Comparison of ENCODE assay signal across 16 cellular contexts in the genomic region with DNA sequence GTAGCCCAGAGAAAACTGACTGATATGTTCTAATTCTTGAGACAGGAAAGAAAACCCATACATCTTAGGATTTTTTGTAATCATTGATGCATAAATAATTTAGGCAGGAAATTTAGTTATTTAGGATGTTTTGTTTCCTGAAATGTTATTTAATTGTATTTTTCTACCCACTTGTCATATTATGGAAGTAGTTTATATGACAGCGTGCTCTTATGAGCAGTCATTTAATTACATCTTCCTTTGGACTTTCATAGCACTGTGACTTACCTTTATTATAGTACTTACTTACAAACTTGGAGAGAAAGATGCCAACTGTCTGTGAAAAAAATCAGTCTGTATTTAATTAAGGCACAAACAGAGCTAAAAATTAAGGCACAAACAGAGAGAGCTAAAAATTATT.
DNase-seq lines count a peak whose midpoint lies in the region; ATAC-seq, FAIRE-seq and TF ChIP-seq lines count a peak whose summit lies in the region.
"Had no signal": no experiment of that assay in that cellular context is flagged by ENCODE, and none has a peak within 500 bp of the region (broad histone marks: within the 10 kb centered on the region; RNA-seq: fewer than 3 reads in every experiment).

No MANE protein-coding gene starts in this region.

- peaks cover 60% of the 10 kb centered on the region for H3K4me1 Mint-ChIP-seq in Calu3 (ENCODE audit: low read depth, unreplicated experiment)
- H3K4me1 Mint-ChIP-seq in memory B cell, result peaks cover 60% of the 10 kb centered on the region

- 60 to 80% methylated on average over 1 of the region's 1 CpG for WGBS in transverse colon (ENCODE audit: low coverage in 1 of 2), 2 donors
- 95 to 100% methylated on average over 1 of the region's 1 CpG for WGBS in testis, 2 donors

- TF ChIP-seq POLR2A in transverse colon (IDR thresholded peaks at IDR 0.05) (no peak), testis (IDR thresholded peaks at IDR 0.05) (no peak)

- no peak overlapping the region for H3K4me3 Mint-ChIP-seq in Calu3 (ENCODE audit: low read depth, unreplicated experiment)
- no peak overlapping the region for H3K4me3 Mint-ChIP-seq in memory B cell
- H3K4me3 Mint-ChIP-seq: HFFc6 had no signal

- H3K27me3 ChIP-seq in OCI-LY1 (ENCODE audit: insufficient read depth, low read length), result no peaks in the 10 kb centered on the region
- H3K27me3 ChIP-seq in transverse colon, result no peaks in the 10 kb centered on the region
- H3K27me3 ChIP-seq in testis, result no peaks in the 10 kb centered on the region
- H3K27me3 ChIP-seq: MG63 had no signal

- H2AFZ ChIP-seq in OCI-LY1 (ENCODE audit: low read length), result no peak overlapping the region

- H3K9me2 ChIP-seq in OCI-LY1 (ENCODE audit: low read depth, low read length), result no peaks in the 10 kb centered on the region

- intact Hi-C loops in Calu3 (cut with micrococcal nuclease; ENCODE audit: unreplicated experiment), result no loop called here
- intact Hi-C loops in transverse colon (cut with DNase I; ENCODE audit: low total_unique reads), result no loop called here
- intact Hi-C loops in testis (cut with DNase I; ENCODE audit: low total_unique reads), result no loop called here

- peaks cover 4% of the 10 kb centered on the region for H3K9me3 Mint-ChIP-seq in Calu3 (ENCODE audit: low read depth, unreplicated experiment)
- peaks cover 9% of the 10 kb centered on the region for H3K9me3 Mint-ChIP-seq in memory B cell

- CTCF ChIA-PET in Calu3 (lab: Charles Lee), result interaction anchor here (1.3 kb wide), 1 partner anchor 11 kb away, joined by 4 read pairs; no protein-coding TSS in a partner anchor

- H3K9me3 ChIP-seq in OCI-LY1 (ENCODE audit: low read length) (peaks cover 8% of the 10 kb centered on the region), transverse colon (peaks cover 7 to 8% of the 10 kb centered on the region in 2 donors), testis (no peaks in the 10 kb centered on the region)

- BruUV-seq in Calu3 (replicated peaks; lab: Mats Ljungman, UMichigan), result no TSS peak

- H3K79me2 ChIP-seq in OCI-LY1 (ENCODE audit: insufficient read depth, low read length), result peaks cover 88% of the 10 kb centered on the region

- no peak overlapping the region for H3K9ac ChIP-seq in OCI-LY1 (ENCODE audit: low read length)
- H3K9ac ChIP-seq: KMS-11 had no signal

- H3K4me2 ChIP-seq in OCI-LY1 (ENCODE audit: low read length), result peak overlapping the region; percentile 55; the same call in 1 of the 2 replicates
- H3K4me2 ChIP-seq: KMS-11 had no signal

- H3K27ac Mint-ChIP-seq in Calu3 (ENCODE audit: unreplicated experiment), result peak overlapping the region; percentile 56
- H3K27ac Mint-ChIP-seq in memory B cell, result peak overlapping the region; percentile 95
- H3K27ac Mint-ChIP-seq: HFFc6 had no signal

- TF ChIP-seq CTCF in Calu3 (IDR thresholded peaks at IDR 0.05; ENCODE audit: unreplicated experiment) (no peak), OCI-LY1 (IDR thresholded peaks at IDR 0.05; ENCODE audit: low read length) (no peak), transverse colon (IDR thresholded peaks at IDR 0.05) (no peak), D721Med (IDR thresholded peaks at IDR 0.05; ENCODE audit: insufficient read depth, missing control alignments) (no peak), testis (IDR thresholded peaks at IDR 0.05) (no peak)

- in situ Hi-C loops in transverse colon (cut with MboI; ENCODE audit: low pct_ligation_motif_present in 1 of 4, low pct_unique_long_range_greater_than_20kb in 1 of 4, low sequenced_read_pairs in 3 of 4), result no loop called here

- H3K36me3 Mint-ChIP-seq in Calu3 (ENCODE audit: insufficient read depth, unreplicated experiment) (peaks cover 5% of the 10 kb centered on the region), memory B cell (peaks cover 22% of the 10 kb centered on the region)

- no peak for ATAC-seq in memory B cell (ENCODE audit: low read depth)
- ATAC-seq: Panc1 had no signal

- H4K20me1 ChIP-seq in OCI-LY1 (ENCODE audit: insufficient read depth, low read length), result no peaks in the 10 kb centered on the region

- H3K36me3 ChIP-seq in OCI-LY1 (ENCODE audit: insufficient read depth, low read length), result no peaks in the 10 kb centered on the region
- no peaks in the 10 kb centered on the region for H3K36me3 ChIP-seq in transverse colon
- H3K36me3 ChIP-seq in testis (ENCODE audit: low read depth, missing control alignments), result no peaks in the 10 kb centered on the region
- H3K36me3 ChIP-seq: MG63 had no signal

- H3K27ac ChIP-seq in OCI-LY1 (ENCODE audit: low read depth, low read length, poor library complexity, severe bottlenecking) (peak overlapping the region; percentile 83), transverse colon (peak overlapping the region; percentile 61 to 71 (median 68)), testis (no peak overlapping the region)
- H3K27ac ChIP-seq: KMS-11 had no signal

- H3K27me3 Mint-ChIP-seq in Calu3 (ENCODE audit: unreplicated experiment) (no peaks in the 10 kb centered on the region), memory B cell (no peaks in the 10 kb centered on the region)

- no peak for DNase-seq in Calu3
- DNase-seq in memory B cell (ENCODE audit: low spot score in 2 of 2), result no peak
- DNase-seq in transverse colon, result no peak
- no peak for DNase-seq in D721Med (ENCODE audit: insufficient read length, low spot score)
- DNase-seq in testis, result no peak
- no peak for DNase-seq in EL
- DNase-seq: DMS79 treated with DMSO at 0.1 percent for 48 hours, GOT3, HFFc6, MG63, NCI-H1092 treated with DMSO at 0.1 percent for 48 hours, NCI-H1694 treated with DMSO at 0.1 percent for 48 hours, SHP77 treated with DMSO at 0.1 percent for 48 hours had no signal

- H3K4me3 ChIP-seq in OCI-LY1 (ENCODE audit: low read depth, low read length, poor library complexity, severe bottlenecking), result no peak overlapping the region
- H3K4me3 ChIP-seq in transverse colon, result no peak overlapping the region
- H3K4me3 ChIP-seq in testis, result no peak overlapping the region
- H3K4me3 ChIP-seq: MG63 had no signal

- FAIRE-seq in D721Med (lab: Jason Lieb, UNC), result no peak

- H3F3A ChIP-seq in OCI-LY1 (ENCODE audit: insufficient read depth, low read length), result no peaks in the 10 kb centered on the region; the same call in 1 of the 2 replicates

- no peak for TF ChIP-seq EP300 in transverse colon (IDR thresholded peaks at IDR 0.05; ENCODE audit: low read depth)

- H3K4me1 ChIP-seq in OCI-LY1 (ENCODE audit: insufficient read depth, low read length, severe bottlenecking) (peaks cover 50% of the 10 kb centered on the region), transverse colon (peaks cover 20 to 48% (median 33%) of the 10 kb centered on the region in 4 donors), testis (no peaks in the 10 kb centered on the region)

Comparison
In these comparisons a context has a peak if more than half of its experiments do, and no peak if none do; other contexts are left out.
1. H3K27ac ChIP-seq: peak in OCI-LY1 (single experiment) and transverse colon (4 of 4); none in testis (0 of 2).